Comparison of ENCODE assay signal across 1 cellular context in the genomic region with DNA sequence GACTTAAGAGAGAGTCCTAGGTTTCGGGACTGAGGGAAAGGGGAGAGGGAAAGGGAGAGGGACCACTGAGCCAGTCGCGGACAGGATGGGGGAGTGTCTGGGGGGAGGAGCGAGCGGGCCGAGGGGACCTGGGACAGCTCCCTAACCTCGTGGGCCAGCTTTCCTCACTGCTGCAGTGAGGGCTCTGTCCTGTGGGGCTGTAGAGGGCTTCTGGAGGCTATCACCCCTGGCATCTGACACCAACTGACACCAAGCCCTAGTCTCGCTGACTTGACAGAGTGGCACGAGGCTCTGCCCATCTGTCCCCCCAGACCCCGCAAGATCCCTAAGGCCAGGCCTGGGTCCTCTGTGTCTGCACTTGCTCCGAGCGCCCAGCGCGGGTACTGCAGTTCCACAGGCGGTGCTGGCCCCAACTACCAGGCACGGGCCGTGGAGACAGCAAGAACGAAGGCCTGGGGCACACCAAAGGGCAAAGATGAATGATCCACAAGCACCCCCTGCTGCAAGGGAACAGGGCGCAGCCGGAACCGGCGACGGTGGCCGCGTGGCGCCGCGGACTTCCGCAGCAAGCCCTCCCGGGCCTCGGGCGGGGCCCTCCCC.
TF ChIP-seq lines count a peak whose summit lies in the region.

No MANE protein-coding gene starts in this region.

TF ChIP-seq in K562, 482 proteins besides CTCF, POLR2A, EP300 and RAD21 (continued from another document):
- TF ChIP-seq ZNF311 (CRISPR knock-in tag; IDR thresholded peaks at IDR 0.05) (no peak), ELF1 (tag; IDR thresholded peaks at IDR 0.05) (peak; percentile 57; the same call in 1 of the 2 replicates), ZNF224 (CRISPR knock-in tag; IDR thresholded peaks at IDR 0.05) (no peak), MIER1 (IDR thresholded peaks at IDR 0.05; ENCODE audit: low read depth) (peak; percentile 80; the same call in 1 of the 2 replicates), ZNF143 (CRISPR knock-in tag; IDR thresholded peaks at IDR 0.05) (no peak)
- TF ChIP-seq, protein P1, sequence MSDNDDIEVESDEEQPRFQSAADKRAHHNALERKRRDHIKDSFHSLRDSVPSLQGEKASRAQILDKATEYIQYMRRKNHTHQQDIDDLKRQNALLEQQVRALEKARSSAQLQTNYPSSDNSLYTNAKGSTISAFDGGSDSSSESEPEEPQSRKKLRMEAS (CRISPR knock-in tag; IDR thresholded peaks at IDR 0.05) = peak; percentile 78
- TF ChIP-seq, protein P2, sequence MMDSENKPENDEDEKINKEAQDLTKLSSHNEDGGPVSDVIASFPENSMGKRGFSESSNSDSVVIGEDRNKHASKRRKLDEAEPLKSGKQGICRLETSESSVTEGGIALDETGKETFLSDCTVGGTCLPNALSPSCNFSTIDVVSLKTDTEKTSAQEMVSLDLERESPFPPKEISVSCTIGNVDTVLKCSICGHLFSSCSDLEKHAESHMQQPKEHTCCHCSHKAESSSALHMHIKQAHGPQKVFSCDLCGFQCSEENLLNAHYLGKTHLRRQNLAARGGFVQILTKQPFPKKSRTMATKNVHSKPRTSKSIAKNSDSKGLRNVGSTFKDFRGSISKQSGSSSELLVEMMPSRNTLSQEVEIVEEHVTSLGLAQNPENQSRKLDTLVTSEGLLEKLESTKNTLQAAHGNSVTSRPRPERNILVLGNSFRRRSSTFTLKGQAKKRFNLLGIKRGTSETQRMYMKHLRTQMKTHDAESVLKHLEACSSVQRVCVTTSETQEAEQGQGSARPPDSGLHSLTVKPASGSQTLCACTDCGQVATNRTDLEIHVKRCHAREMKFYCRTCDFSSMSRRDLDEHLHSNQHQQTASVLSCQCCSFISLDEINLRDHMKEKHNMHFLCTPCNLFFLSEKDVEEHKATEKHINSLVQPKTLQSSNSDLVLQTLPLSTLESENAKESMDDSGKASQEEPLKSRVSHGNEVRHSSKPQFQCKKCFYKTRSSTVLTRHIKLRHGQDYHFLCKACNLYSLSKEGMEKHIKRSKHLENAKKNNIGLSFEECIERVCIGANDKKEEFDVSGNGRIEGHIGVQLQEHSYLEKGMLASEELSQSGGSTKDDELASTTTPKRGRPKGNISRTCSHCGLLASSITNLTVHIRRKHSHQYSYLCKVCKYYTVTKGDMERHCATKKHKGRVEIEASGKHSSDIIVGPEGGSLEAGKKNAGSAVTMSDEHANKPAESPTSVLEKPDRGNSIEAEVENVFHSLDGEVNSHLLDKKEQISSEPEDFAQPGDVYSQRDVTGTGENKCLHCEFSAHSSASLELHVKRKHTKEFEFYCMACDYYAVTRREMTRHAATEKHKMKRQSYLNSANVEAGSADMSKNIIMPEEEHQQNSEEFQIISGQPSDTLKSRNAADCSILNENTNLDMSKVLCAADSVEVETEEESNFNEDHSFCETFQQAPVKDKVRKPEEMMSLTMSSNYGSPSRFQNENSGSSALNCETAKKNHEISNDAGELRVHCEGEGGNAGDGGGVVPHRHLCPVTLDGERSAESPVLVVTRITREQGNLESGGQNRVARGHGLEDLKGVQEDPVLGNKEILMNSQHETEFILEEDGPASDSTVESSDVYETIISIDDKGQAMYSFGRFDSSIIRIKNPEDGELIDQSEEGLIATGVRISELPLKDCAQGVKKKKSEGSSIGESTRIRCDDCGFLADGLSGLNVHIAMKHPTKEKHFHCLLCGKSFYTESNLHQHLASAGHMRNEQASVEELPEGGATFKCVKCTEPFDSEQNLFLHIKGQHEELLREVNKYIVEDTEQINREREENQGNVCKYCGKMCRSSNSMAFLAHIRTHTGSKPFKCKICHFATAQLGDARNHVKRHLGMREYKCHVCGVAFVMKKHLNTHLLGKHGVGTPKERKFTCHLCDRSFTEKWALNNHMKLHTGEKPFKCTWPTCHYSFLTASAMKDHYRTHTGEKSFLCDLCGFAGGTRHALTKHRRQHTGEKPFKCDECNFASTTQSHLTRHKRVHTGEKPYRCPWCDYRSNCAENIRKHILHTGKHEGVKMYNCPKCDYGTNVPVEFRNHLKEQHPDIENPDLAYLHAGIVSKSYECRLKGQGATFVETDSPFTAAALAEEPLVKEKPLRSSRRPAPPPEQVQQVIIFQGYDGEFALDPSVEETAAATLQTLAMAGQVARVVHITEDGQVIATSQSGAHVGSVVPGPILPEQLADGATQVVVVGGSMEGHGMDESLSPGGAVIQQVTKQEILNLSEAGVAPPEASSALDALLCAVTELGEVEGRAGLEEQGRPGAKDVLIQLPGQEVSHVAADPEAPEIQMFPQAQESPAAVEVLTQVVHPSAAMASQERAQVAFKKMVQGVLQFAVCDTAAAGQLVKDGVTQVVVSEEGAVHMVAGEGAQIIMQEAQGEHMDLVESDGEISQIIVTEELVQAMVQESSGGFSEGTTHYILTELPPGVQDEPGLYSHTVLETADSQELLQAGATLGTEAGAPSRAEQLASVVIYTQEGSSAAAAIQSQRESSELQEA (IDR thresholded peaks at IDR 0.05; ENCODE audit: low read depth) = peak; percentile 86
- TF ChIP-seq, protein P3, sequence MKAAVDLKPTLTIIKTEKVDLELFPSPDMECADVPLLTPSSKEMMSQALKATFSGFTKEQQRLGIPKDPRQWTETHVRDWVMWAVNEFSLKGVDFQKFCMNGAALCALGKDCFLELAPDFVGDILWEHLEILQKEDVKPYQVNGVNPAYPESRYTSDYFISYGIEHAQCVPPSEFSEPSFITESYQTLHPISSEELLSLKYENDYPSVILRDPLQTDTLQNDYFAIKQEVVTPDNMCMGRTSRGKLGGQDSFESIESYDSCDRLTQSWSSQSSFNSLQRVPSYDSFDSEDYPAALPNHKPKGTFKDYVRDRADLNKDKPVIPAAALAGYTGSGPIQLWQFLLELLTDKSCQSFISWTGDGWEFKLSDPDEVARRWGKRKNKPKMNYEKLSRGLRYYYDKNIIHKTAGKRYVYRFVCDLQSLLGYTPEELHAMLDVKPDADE (conservative IDR thresholded peaks at IDR 0.05; ENCODE audit: control insufficient read depth, low read depth, low read length) = peak; percentile 71
